8 cellular contexts compared by ENCODE assay signal in genomic region chr17:65099941-65100315, GRCh38. TPM values are rescaled to one million over a fixed set of nuclear protein-coding genes. Genes with fewer than 3 reads are reported as not detected.
DNase-seq lines count a peak whose midpoint lies in the region; ATAC-seq, FAIRE-seq and TF ChIP-seq lines count a peak whose summit lies in the region.

No MANE protein-coding gene starts in this region.

- H3K4me3 Mint-ChIP-seq in CD8-positive, alpha-beta memory T cell, result peak overlapping the region; percentile 87 to 92 (median 90)
- H3K4me3 Mint-ChIP-seq in T-helper 17 cell, result peak overlapping the region; percentile 84
- H3K4me3 Mint-ChIP-seq in brain, result peak overlapping the region; percentile 40 to 78 (median 75)

- no peaks in the 10 kb centered on the region for H3K36me3 ChIP-seq in CD8-positive, alpha-beta memory T cell (ENCODE audit: insufficient read depth, low read length)
- no peaks in the 10 kb centered on the region for H3K36me3 ChIP-seq in HepG2 (replicated peaks in 1 of 2; ENCODE audit: control insufficient read depth in 1 of 2, insufficient read depth in 2 of 2, low read length in 2 of 2)

- no peaks in the 10 kb centered on the region for H3K27me3 ChIP-seq in CD8-positive, alpha-beta memory T cell (ENCODE audit: insufficient read depth, low read length, poor library complexity, severe bottlenecking)
- H3K27me3 ChIP-seq in HepG2 (ENCODE audit: control insufficient read depth in 1 of 2, insufficient read depth in 2 of 2, low read length in 2 of 2), result peaks cover 0 to 7% of the 10 kb centered on the region in 2 experiments; a peak in 3 of 5 replicates

- FAIRE-seq in HepG2 (lab: Jason Lieb, UNC), result peak; percentile 18

- intact Hi-C loops in HepG2 (cut with micrococcal nuclease; ENCODE audit: unreplicated experiment), result loop anchor here (1.0 to 5.0 kb wide), 4 partner anchors 38 to 133 kb away; no protein-coding TSS in a partner anchor

- no peaks in the 10 kb centered on the region for H4K20me1 ChIP-seq in HepG2 (ENCODE audit: insufficient read depth, low read length)

- DNase-seq in CD8-positive, alpha-beta memory T cell, result peak in 4 of 5 donors; percentile 34 to 70 (median 48)
- DNase-seq in T-helper 17 cell (peak; percentile 12 to 39 (median 19)), HepG2 (ENCODE audit: low spot score) (peak; percentile 29), DMS153 treated with DMSO at 0.1 percent for 48 hours (lab: John Stamatoyannopoulos, UW; ENCODE audit: unreplicated experiment) (no peak)
- peak; percentile 70 to 76 (median 74) for DNase-seq in stimulated activated CD4-positive, alpha-beta T cell treated with anti-CD3 and anti-CD28 coated beads, TNF-alpha, amount 100 ng/mL, for 48 hours (ENCODE audit: low read depth in 3 of 3)

- peak overlapping the region; percentile 97 for H2AFZ ChIP-seq in HepG2 (ENCODE audit: low read length)

- 2% methylated on average over 5 of the region's 5 CpGs for WGBS in HepG2 (ENCODE audit: low lambda C conversion rate)

- TF ChIP-seq CTCF in brain (conservative IDR thresholded peaks at IDR 0.05) (no peak), HepG2 (CRISPR knock-in tag; IDR thresholded peaks at IDR 0.05) (no peak)

- H3K9me3 Mint-ChIP-seq in CD8-positive, alpha-beta memory T cell, result no peaks in the 10 kb centered on the region
- H3K9me3 Mint-ChIP-seq in brain, result peaks cover 0 to 4% (median 0%) of the 10 kb centered on the region in 5 experiments

- H3K36me3 Mint-ChIP-seq in CD8-positive, alpha-beta memory T cell, result no peaks in the 10 kb centered on the region
- H3K36me3 Mint-ChIP-seq in T-helper 17 cell (ENCODE audit: low read depth), result no peaks in the 10 kb centered on the region
- no peaks in the 10 kb centered on the region for H3K36me3 Mint-ChIP-seq in brain

- CTCF ChIA-PET in CD8-positive, alpha-beta memory T cell (lab: Charles Lee), result interaction anchor here (0.7 to 4.2 kb wide), 21 partner anchors 17 to 323 kb away, joined by 3 to 23 read pairs (median 7); partner anchors contain the start of genes GNA13, LRRC37A3 and RGS9
- CTCF ChIA-PET in HepG2 (lab: Yijun Ruan, JAX; ENCODE audit: low intra/inter-chr PET ratio, low total read pairs), result interaction anchor here (1.5 kb wide), 1 partner anchor 138 kb away, joined by 4 read pairs; no protein-coding TSS in a partner anchor

- BruUV-seq in HepG2 (replicated peaks; lab: Mats Ljungman, UMichigan), result no TSS peak

- H3K27ac Mint-ChIP-seq in CD8-positive, alpha-beta memory T cell, result peak overlapping the region; percentile 75 to 96 (median 90)
- H3K27ac Mint-ChIP-seq in T-helper 17 cell, result peak overlapping the region; percentile 90
- peak overlapping the region in 1 of 5 experiments; percentile 62 for H3K27ac Mint-ChIP-seq in brain

- in situ Hi-C loops in HepG2 (cut with HindIII; ENCODE audit: extremely low pct_ligation_motif_present, low pct_unique_long_range_greater_than_20kb), result no loop called here

- peak overlapping the region; percentile 70 for H3K27ac ChIP-seq in CD8-positive, alpha-beta memory T cell (ENCODE audit: low read depth, low read length)
- no peak overlapping the region for H3K27ac ChIP-seq in HepG2 (ENCODE audit: extremely low read length, insufficient read depth, low read length)

- H3K4me1 ChIP-seq in CD8-positive, alpha-beta memory T cell (ENCODE audit: insufficient read depth, low read length), result peaks cover 11% of the 10 kb centered on the region
- peaks cover 12% of the 10 kb centered on the region for H3K4me1 ChIP-seq in HepG2 (ENCODE audit: insufficient read depth, low read length)

- peak overlapping the region; percentile 100 for H3K4me2 ChIP-seq in HepG2 (ENCODE audit: low read depth, low read length)

- H3K4me3 ChIP-seq in CD8-positive, alpha-beta memory T cell (ENCODE audit: low read length), result peak overlapping the region; percentile 95
- H3K4me3 ChIP-seq in HepG2 (replicated peaks in 1 of 3; ENCODE audit: insufficient read depth in 1 of 3, low read depth in 2 of 3, low read length in 3 of 3), result peak overlapping the region; percentile 65 to 80 (median 73)

- no peak for TF ChIP-seq RAD21 in HepG2 (CRISPR knock-in tag; IDR thresholded peaks at IDR 0.05)

- H3K9me3 ChIP-seq in CD8-positive, alpha-beta memory T cell (ENCODE audit: low read length), result no peaks in the 10 kb centered on the region
- H3K9me3 ChIP-seq in T-helper 17 cell (ENCODE audit: control insufficient read depth, low read length, poor library complexity, severe bottlenecking) (no peaks in the 10 kb centered on the region), HepG2 (ENCODE audit: low read length) (no peaks in the 10 kb centered on the region)

- H3K4me1 Mint-ChIP-seq in CD8-positive, alpha-beta memory T cell, result peaks cover 16 to 30% (median 21%) of the 10 kb centered on the region in 3 donors
- H3K4me1 Mint-ChIP-seq in T-helper 17 cell, result peaks cover 18% of the 10 kb centered on the region
- H3K4me1 Mint-ChIP-seq in brain, result peaks cover 24% of the 10 kb centered on the region

- TF ChIP-seq POLR2A in HepG2 (IDR thresholded peaks at IDR 0.05; ENCODE audit: insufficient read depth in 1 of 2, low read depth in 2 of 2, low read length in 2 of 2), result no peak

- peak overlapping the region; percentile 45; the same call in 1 of the 2 replicates for H3K9ac ChIP-seq in HepG2 (ENCODE audit: insufficient read depth, low read depth, low read length)

- TF ChIP-seq EP300 in HepG2 (IDR thresholded peaks at IDR 0.05; ENCODE audit: low read depth in 2 of 2, low read length in 2 of 2), result no peak
- no peak for TF ChIP-seq EP300 in HepG2 (CRISPR knock-in tag; IDR thresholded peaks at IDR 0.05; ENCODE audit: borderline replicate concordance)

- no peaks in the 10 kb centered on the region for H3K79me2 ChIP-seq in HepG2 (ENCODE audit: insufficient read depth, low read length)

- no peaks in the 10 kb centered on the region for H3K27me3 Mint-ChIP-seq in CD8-positive, alpha-beta memory T cell
- H3K27me3 Mint-ChIP-seq in T-helper 17 cell (no peaks in the 10 kb centered on the region), brain (peaks cover 29% of the 10 kb centered on the region)

- POLR2A ChIA-PET in CD8-positive, alpha-beta memory T cell (lab: Charles Lee), result interaction anchor here (0.6 to 2.4 kb wide), 5 partner anchors 15 to 125 kb away, joined by 3 to 11 read pairs (median 4); partner anchors contain the start of gene GNA13
- POLR2A ChIA-PET in HepG2 (lab: Yijun Ruan, JAX), result interaction anchor here (1.2 to 2.3 kb wide), 5 partner anchors 24 to 125 kb away, joined by 3 to 13 read pairs (median 4); partner anchors contain the start of gene GNA13

- ATAC-seq in GM19397 (IDR thresholded peaks at IDR 0.05; ENCODE audit: unreplicated experiment), result peak; percentile 70
- peak; percentile 79 for ATAC-seq in HG03442 (IDR thresholded peaks at IDR 0.05; ENCODE audit: unreplicated experiment)
- ATAC-seq in T-helper 17 cell, result peak; percentile 64
- peak; percentile 60 for ATAC-seq in HepG2

RNA-seq across cellular contexts. Expression of gene RGS9, which starts 37.2 kb away (rescaled TPM):
- total RNA-seq in CD8-positive, alpha-beta memory T cell, result 1 to 10 TPM; 1.4 to 2.6 TPM
- polyA plus RNA-seq in CD8-positive, alpha-beta memory T cell, result 8.9 TPM
- total RNA-seq in T-helper 17 cell (1 to 10 TPM; 1.7 to 4.2 TPM), HepG2 (2016; rRNA removed; fragmentation: Illumina TruSeq; extraction: Trizol) (0.44 and 0.66 TPM in 2 replicates)
- polyA plus RNA-seq in brain (ENCODE audit: insufficient read depth, low read depth, low replicate concordance) (20.2 TPM), HepG2 (2011; rRNA removed) (0.43 and 0.74 TPM in 2 replicates)
- total RNA-seq in HepG2 (2016; cell fraction: cytosol; rRNA removed; fragmentation: Illumina TruSeq; extraction: Trizol; ENCODE audit: low read depth), result 0.62 and 2.1 TPM in 2 replicates
- total RNA-seq in HepG2 (2016; cell fraction: insoluble cytoplasmic fraction; rRNA removed; fragmentation: Illumina TruSeq; extraction: Trizol), result 0.13 and 0.37 TPM in 2 replicates
- 1.5 and 2.3 TPM in 2 replicates for total RNA-seq in HepG2 (2016; cell fraction: membrane; rRNA removed; fragmentation: Illumina TruSeq; extraction: Trizol)
- total RNA-seq in HepG2 (2016; cell fraction: nucleus; rRNA removed; fragmentation: Illumina TruSeq; extraction: Trizol), result not detected in 2 replicates
- 0.22 and 0.24 TPM in 2 replicates for polyA plus RNA-seq in HepG2 (2011; cell fraction: cytosol; rRNA removed)
- 0.06 and 0.10 TPM in 2 replicates for polyA plus RNA-seq in HepG2 (2011; cell fraction: nucleus; rRNA removed)
- 0.47 and 0.65 TPM in 2 replicates for polyA plus RNA-seq in HepG2 (2012)
- polyA plus RNA-seq in HepG2 (2016; cell fraction: cytosol; fragmentation: Illumina TruSeq; extraction: Trizol; ENCODE audit: low read depth), result 1.7 and 2.2 TPM in 2 replicates
- polyA plus RNA-seq in HepG2 (2016; cell fraction: insoluble cytoplasmic fraction; fragmentation: Illumina TruSeq; extraction: Trizol; ENCODE audit: low read depth), result 0.62 and 0.74 TPM in 2 replicates
- 1.2 and 1.8 TPM in 2 replicates for polyA plus RNA-seq in HepG2 (2016; cell fraction: membrane; fragmentation: Illumina TruSeq; extraction: Trizol; ENCODE audit: low read depth)
- polyA plus RNA-seq in HepG2 (2016; cell fraction: nucleus; fragmentation: Illumina TruSeq; extraction: Trizol; ENCODE audit: insufficient read depth, low read depth), result 0.29 and 0.72 TPM in 2 replicates
- 0.20 and 0.23 TPM in 2 replicates for polyA minus RNA-seq in HepG2 (2011; rRNA and poly(A)+ RNA removed; ENCODE audit: low replicate concordance)
- not detected in 2 replicates for polyA minus RNA-seq in HepG2 (2011; cell fraction: cytosol; rRNA and poly(A)+ RNA removed)
- polyA minus RNA-seq in HepG2 (2011; cell fraction: nucleus; rRNA and poly(A)+ RNA removed), result 0.13 TPM in 1 of 2 replicates, not detected in the other

RNA-seq across cellular contexts. Expression of gene GNA13, which starts 43.4 kb away (rescaled TPM):
- 10 to 100 TPM; 59.0 to 60.1 TPM for total RNA-seq in CD8-positive, alpha-beta memory T cell
- 48.2 TPM for polyA plus RNA-seq in CD8-positive, alpha-beta memory T cell
- total RNA-seq in T-helper 17 cell, result 100 to 1,000 TPM; 102 to 132 TPM
- polyA plus RNA-seq in brain (ENCODE audit: insufficient read depth, low read depth, low replicate concordance), result 24.1 TPM
- total RNA-seq in HepG2 (2016; rRNA removed; fragmentation: Illumina TruSeq; extraction: Trizol), result 22.9 and 45.8 TPM in 2 replicates
- 8.3 and 10.6 TPM in 2 replicates for total RNA-seq in HepG2 (2016; cell fraction: cytosol; rRNA removed; fragmentation: Illumina TruSeq; extraction: Trizol; ENCODE audit: low read depth)
- total RNA-seq in HepG2 (2016; cell fraction: insoluble cytoplasmic fraction; rRNA removed; fragmentation: Illumina TruSeq; extraction: Trizol), result 22.8 and 43.0 TPM in 2 replicates
- 30.7 and 34.7 TPM in 2 replicates for total RNA-seq in HepG2 (2016; cell fraction: membrane; rRNA removed; fragmentation: Illumina TruSeq; extraction: Trizol)
- 21.1 and 24.0 TPM in 2 replicates for total RNA-seq in HepG2 (2016; cell fraction: nucleus; rRNA removed; fragmentation: Illumina TruSeq; extraction: Trizol)
- 23.7 and 31.0 TPM in 2 replicates for polyA plus RNA-seq in HepG2 (2011; rRNA removed)
- polyA plus RNA-seq in HepG2 (2011; cell fraction: cytosol; rRNA removed), result 13.2 and 21.5 TPM in 2 replicates
- 10.2 and 12.4 TPM in 2 replicates for polyA plus RNA-seq in HepG2 (2011; cell fraction: nucleus; rRNA removed)
- 26.8 and 27.3 TPM in 2 replicates for polyA plus RNA-seq in HepG2 (2012)
- 3.4 and 3.6 TPM in 2 replicates for polyA plus RNA-seq in HepG2 (2016; cell fraction: cytosol; fragmentation: Illumina TruSeq; extraction: Trizol; ENCODE audit: low read depth)
- polyA plus RNA-seq in HepG2 (2016; cell fraction: insoluble cytoplasmic fraction; fragmentation: Illumina TruSeq; extraction: Trizol; ENCODE audit: low read depth), result 41.0 and 43.8 TPM in 2 replicates
- polyA plus RNA-seq in HepG2 (2016; cell fraction: membrane; fragmentation: Illumina TruSeq; extraction: Trizol; ENCODE audit: low read depth), result 18.5 and 20.3 TPM in 2 replicates
- polyA plus RNA-seq in HepG2 (2016; cell fraction: nucleus; fragmentation: Illumina TruSeq; extraction: Trizol; ENCODE audit: insufficient read depth, low read depth), result 24.4 and 25.6 TPM in 2 replicates
- 21.9 and 29.7 TPM in 2 replicates for polyA minus RNA-seq in HepG2 (2011; rRNA and poly(A)+ RNA removed; ENCODE audit: low replicate concordance)
- 37.8 and 38.8 TPM in 2 replicates for polyA minus RNA-seq in HepG2 (2011; cell fraction: cytosol; rRNA and poly(A)+ RNA removed)
- polyA minus RNA-seq in HepG2 (2011; cell fraction: nucleus; rRNA and poly(A)+ RNA removed), result 37.3 and 39.9 TPM in 2 replicates
